ENCODE assay signal across 13 cellular contexts in the genomic region with DNA sequence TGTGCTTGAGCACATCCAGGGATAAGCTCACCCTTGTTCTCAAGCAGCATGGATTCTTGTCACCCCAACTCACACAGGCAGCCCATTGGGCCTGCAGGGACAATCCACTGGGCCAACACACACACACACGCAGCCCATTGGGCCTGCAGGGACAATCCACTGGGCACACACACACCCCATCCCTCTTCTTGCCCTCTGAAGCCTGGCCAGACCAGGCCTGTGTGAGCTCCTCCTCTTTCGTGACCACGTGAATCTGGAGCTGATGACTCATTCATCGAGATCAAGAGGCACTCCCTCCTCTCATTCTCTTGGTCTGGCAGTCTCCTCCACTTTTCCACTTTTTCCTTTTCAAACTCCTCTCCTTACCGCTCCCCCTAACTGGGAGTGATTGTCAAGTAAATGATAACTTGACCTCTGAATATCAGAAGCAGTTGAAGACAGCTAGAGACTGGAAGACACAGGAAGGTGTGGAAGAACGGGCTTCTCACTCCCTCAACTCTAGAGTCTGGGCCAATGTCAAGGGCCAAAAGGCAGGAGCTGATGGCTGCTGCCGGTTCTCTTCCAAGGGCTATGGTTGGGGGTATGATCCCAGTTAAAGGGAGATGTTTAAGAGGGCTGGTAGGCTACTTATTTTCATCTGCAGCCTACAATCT.
DNase-seq lines count a peak whose midpoint lies in the region; ATAC-seq, FAIRE-seq and TF ChIP-seq lines count a peak whose summit lies in the region.
"Had no signal": no experiment of that assay in that cellular context is flagged by ENCODE, and none has a peak within 500 bp of the region (broad histone marks: within the 10 kb centered on the region; RNA-seq: fewer than 3 reads in every experiment).

No MANE protein-coding gene starts in this region.

- POLR2A ChIA-PET in PC-3 (lab: Charles Lee; ENCODE audit: unreplicated experiment), result no interaction called here

- no peak for TF ChIP-seq POLR2A in H54 (IDR thresholded peaks at IDR 0.05; ENCODE audit: low read depth, low read length)
- no peak for TF ChIP-seq POLR2A in esophagus squamous epithelium (IDR thresholded peaks at IDR 0.05)

- H3K4me3 ChIP-seq in PC-3 (ENCODE audit: low read length), result no peak overlapping the region
- H3K4me3 ChIP-seq in esophagus squamous epithelium, result no peak overlapping the region
- H3K4me3 ChIP-seq: heart right ventricle, suprapubic skin had no signal

- H3K4me1 ChIP-seq in PC-3 (ENCODE audit: insufficient read depth, low read length), result peaks cover 15% of the 10 kb centered on the region
- H3K4me1 ChIP-seq in esophagus squamous epithelium, result peaks cover 8 to 50% (median 17%) of the 10 kb centered on the region in 3 donors

- 32 to 38% methylated on average over 6 to 7 of the region's 7 CpGs for WGBS in esophagus squamous epithelium, 2 donors

- peak; percentile 32 for ATAC-seq in PC-3
- ATAC-seq in HG02798 (IDR thresholded peaks at IDR 0.05; ENCODE audit: poor library complexity, unreplicated experiment), result no peak

- TF ChIP-seq CTCF in PC-3 (conservative IDR thresholded peaks at IDR 0.05; ENCODE audit: low read depth, low read length) (no peak), esophagus squamous epithelium (IDR thresholded peaks at IDR 0.05) (no peak), GM20000 (IDR thresholded peaks at IDR 0.05; ENCODE audit: extremely low read depth, missing control alignments) (no peak), GM10266 (IDR thresholded peaks at IDR 0.05; ENCODE audit: control insufficient read depth, insufficient read depth, low read depth, missing control alignments) (no peak)

- intact Hi-C loops in PC-3 (cut with micrococcal nuclease) (no loop called here), esophagus squamous epithelium (cut with DNase I) (no loop called here)

- no TSS peak for BruUV-seq in PC-3 (replicated peaks; lab: Mats Ljungman, UMichigan)

- peaks cover 80% of the 10 kb centered on the region for H3K36me3 ChIP-seq in PC-3 (ENCODE audit: low read depth, low read length)
- H3K36me3 ChIP-seq in esophagus squamous epithelium, result peaks cover 0 to 49% (median 0%) of the 10 kb centered on the region in 3 donors

- DNase-seq in H54 (ENCODE audit: insufficient read length, low spot score) (peak; percentile 47), PC-3 (peak; percentile 39), esophagus squamous epithelium (lab: John Stamatoyannopoulos, UW) (no peak), putamen (ENCODE audit: low spot score) (peak; percentile 67), GM20000 (ENCODE audit: low spot score) (no peak), GM10266 (ENCODE audit: extremely low spot score) (no peak)
- DNase-seq: activated CD8-positive, alpha-beta memory T cell treated with anti-CD3 and anti-CD28 coated beads, Interleukin-2, amount 50 U/mL, for 48 hours; central memory CD4-positive, alpha-beta T cell; heart right ventricle; NCI-H2171; stimulated activated CD4-positive, alpha-beta T cell treated with anti-CD3 and anti-CD28 coated beads, Interleukin-2, amount 100 ng/mL, for 24 hours had no signal

- H3K27ac ChIP-seq in PC-3 (ENCODE audit: low read length) (peak overlapping the region; percentile 26), esophagus squamous epithelium (peak overlapping the region in 3 of 4 donors; percentile 37 to 61 (median 60))
- H3K27ac ChIP-seq: suprapubic skin had no signal

- H3K79me2 ChIP-seq in PC-3 (ENCODE audit: low read length), result peaks cover 84% of the 10 kb centered on the region

- CTCF ChIA-PET in PC-3 (lab: Charles Lee), result no interaction called here

- H3K27me3 ChIP-seq in PC-3 (ENCODE audit: low read length) (no peaks in the 10 kb centered on the region), esophagus squamous epithelium (no peaks in the 10 kb centered on the region)
- H3K27me3 ChIP-seq: heart right ventricle, suprapubic skin had no signal

- no peak for FAIRE-seq in H54 (lab: Jason Lieb, UNC)

- no peak overlapping the region for H2AFZ ChIP-seq in PC-3 (ENCODE audit: low read length)

- H3K4me2 ChIP-seq in PC-3 (ENCODE audit: low read length), result no peak overlapping the region

- no peaks in the 10 kb centered on the region for H4K20me1 ChIP-seq in PC-3 (ENCODE audit: low read length)

- H3K9ac ChIP-seq in PC-3 (ENCODE audit: low read length), result no peak overlapping the region

- H3K9me3 ChIP-seq in PC-3 (ENCODE audit: low read length) (0 out of 2 replicates have a peak, but pooled peaks cover 5% of the 10 kb centered on the region), esophagus squamous epithelium (no peaks in the 10 kb centered on the region)
- H3K9me3 ChIP-seq: suprapubic skin had no signal

- no peaks in the 10 kb centered on the region for H3F3A ChIP-seq in PC-3 (ENCODE audit: low read length, unreplicated experiment)

- H3K9me2 ChIP-seq in PC-3 (replicated peaks; ENCODE audit: low read length), result no peaks in the 10 kb centered on the region

Comparison
In these comparisons a context has a peak if more than half of its experiments do, and no peak if none do; other contexts are left out.
1. DNase-seq: peak in H54 (single experiment), PC-3 (single experiment) and putamen (single experiment); none in esophagus squamous epithelium (single experiment), GM20000 (single experiment) and GM10266 (single experiment).